ENCODE assay signal across 23 cellular contexts in the genomic region with DNA sequence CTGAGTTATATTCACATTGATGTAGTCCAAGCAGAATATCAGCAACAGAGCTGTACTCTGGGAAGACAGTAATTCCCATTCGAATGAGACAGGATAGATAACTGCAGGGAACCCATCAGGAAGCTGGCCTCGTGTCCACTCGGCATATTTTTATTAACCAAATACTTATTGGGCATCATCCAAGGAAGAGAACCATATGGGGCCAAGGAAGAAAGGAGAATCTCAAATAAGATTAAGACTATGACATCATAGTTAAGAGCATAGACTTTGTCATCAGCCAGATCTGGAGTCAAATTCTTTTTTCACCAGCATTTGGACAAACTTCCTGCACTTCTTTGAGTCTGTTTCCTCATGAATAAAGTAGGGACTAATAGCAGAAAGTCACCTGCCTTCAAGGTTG.
DNase-seq lines count a peak whose midpoint lies in the region; ATAC-seq, FAIRE-seq and TF ChIP-seq lines count a peak whose summit lies in the region.
"Had no signal": no experiment of that assay in that cellular context is flagged by ENCODE, and none has a peak within 500 bp of the region (broad histone marks: within the 10 kb centered on the region; RNA-seq: fewer than 3 reads in every experiment).

No MANE protein-coding gene starts in this region.

- DNase-seq in HepG2 (ENCODE audit: low spot score) (no peak), right lobe of liver (no peak), fibroblast of the aortic adventitia (ENCODE audit: low read depth) (peak; percentile 66), thoracic aorta (ENCODE audit: low spot score) (no peak), esophagus muscularis mucosa (ENCODE audit: extremely low spot score) (no peak), urothelium cell line (ENCODE audit: low spot score) (no peak), HT-29 (ENCODE audit: low spot score) (no peak)
- DNase-seq: CD8-positive, alpha-beta T cell; DND-41; GOT3; KBM-7; NCI-H1092 treated with DMSO at 0.1 percent for 48 hours; NCI-H1436 treated with DMSO at 0.1 percent for 48 hours; NCI-H2029; NCI-H2227 treated with DMSO at 0.1 percent for 48 hours; NCI-H510A; NCI-H748 treated with DMSO at 0.1 percent for 48 hours had no signal

- TF ChIP-seq CTCF in HepG2 (CRISPR knock-in tag; IDR thresholded peaks at IDR 0.05) (no peak), right lobe of liver (IDR thresholded peaks at IDR 0.05) (no peak), fibroblast of the aortic adventitia (IDR thresholded peaks at IDR 0.05; ENCODE audit: insufficient read depth, low read length) (no peak), thoracic aorta (IDR thresholded peaks at IDR 0.05) (no peak), esophagus muscularis mucosa (IDR thresholded peaks at IDR 0.05) (no peak)

- TF ChIP-seq EP300 in HepG2 (IDR thresholded peaks at IDR 0.05; ENCODE audit: low read depth in 2 of 2, low read length in 2 of 2) (no peak), HepG2 (CRISPR knock-in tag; IDR thresholded peaks at IDR 0.05; ENCODE audit: borderline replicate concordance) (no peak), esophagus muscularis mucosa (IDR thresholded peaks at IDR 0.05) (no peak)

- H3K27me3 ChIP-seq in HepG2 (ENCODE audit: control insufficient read depth in 1 of 2, insufficient read depth in 2 of 2, low read length in 2 of 2) (peaks cover 0 to 4% of the 10 kb centered on the region in 2 experiments; a peak in 2 of 5 replicates), right lobe of liver (no peaks in the 10 kb centered on the region), thoracic aorta (replicated peaks; ENCODE audit: insufficient read depth) (no peaks in the 10 kb centered on the region), esophagus muscularis mucosa (no peaks in the 10 kb centered on the region)

- BruUV-seq in HepG2 (replicated peaks; lab: Mats Ljungman, UMichigan): no TSS peak

- in situ Hi-C loops in HepG2 (cut with HindIII; ENCODE audit: extremely low pct_ligation_motif_present, low pct_unique_long_range_greater_than_20kb): no loop called here

- H4K20me1 ChIP-seq in HepG2 (ENCODE audit: insufficient read depth, low read length): no peaks in the 10 kb centered on the region

- no peak overlapping the region for H3K9ac ChIP-seq in HepG2 (ENCODE audit: insufficient read depth, low read depth, low read length)
- H3K9ac ChIP-seq: BLaER1 treated with 17β-estradiol and CSF1 and Interleukin-3, amounts not matched to agents 10 nM and 100 nM had no signal

- H3K4me1 ChIP-seq in HepG2 (ENCODE audit: insufficient read depth, low read length): no peaks in the 10 kb centered on the region
- peaks cover 0 to 38% (median 11%) of the 10 kb centered on the region in 4 donors for H3K4me1 ChIP-seq in right lobe of liver
- peaks cover 44 to 96% of the 10 kb centered on the region in 2 donors for H3K4me1 ChIP-seq in thoracic aorta (ENCODE audit: control insufficient read depth in 1 of 2, low read depth in 2 of 2)
- peaks cover 16 to 89% (median 76%) of the 10 kb centered on the region in 4 donors for H3K4me1 ChIP-seq in esophagus muscularis mucosa

- no peaks in the 10 kb centered on the region for H3K79me2 ChIP-seq in HepG2 (ENCODE audit: insufficient read depth, low read length)

- ATAC-seq in HepG2: no peak
- no peak for ATAC-seq in right lobe of liver
- ATAC-seq in SK-N-SH treated with all-trans-retinoic acid at 6 μM for 48 hours: peak; percentile 12
- no peak for ATAC-seq in thoracic aorta (ENCODE audit: insufficient number of reproducible peaks, low FRiP score, low read depth)
- ATAC-seq: CD8-positive, alpha-beta T cell had no signal

- H3K4me2 ChIP-seq in HepG2 (ENCODE audit: low read depth, low read length): no peak overlapping the region
- H3K4me2 ChIP-seq: BLaER1 treated with 17β-estradiol and CSF1 and Interleukin-3, amounts not matched to agents 10 nM and 100 nM had no signal

- WGBS in HepG2 (ENCODE audit: low lambda C conversion rate): 13% methylated on average over 3 of the region's 3 CpGs
- 78% methylated on average over 3 of the region's 3 CpGs for WGBS in right lobe of liver (ENCODE audit: insufficient coverage, low coverage, low lambda C conversion rate, missing lambda C conversion rate)
- WGBS in esophagus muscularis mucosa: 72% methylated on average over 3 of the region's 3 CpGs

- POLR2A ChIA-PET in HepG2 (lab: Yijun Ruan, JAX): no interaction called here

- H2AFZ ChIP-seq in HepG2 (ENCODE audit: low read length): no peak overlapping the region

- H3K4me3 ChIP-seq in HepG2 (replicated peaks in 1 of 3; ENCODE audit: insufficient read depth in 1 of 3, low read depth in 2 of 3, low read length in 3 of 3) (no peak overlapping the region), right lobe of liver (no peak overlapping the region), fibroblast of the aortic adventitia (ENCODE audit: low read depth, low read length) (no peak overlapping the region), thoracic aorta (no peak overlapping the region), esophagus muscularis mucosa (no peak overlapping the region)
- H3K4me3 ChIP-seq: BLaER1 treated with 17β-estradiol and CSF1 and Interleukin-3, amounts not matched to agents 10 nM and 100 nM had no signal

- CTCF ChIA-PET in HepG2 (lab: Yijun Ruan, JAX; ENCODE audit: low intra/inter-chr PET ratio, low total read pairs): no interaction called here

- FAIRE-seq in HepG2 (lab: Jason Lieb, UNC) (no peak), urothelium cell line (lab: Jason Lieb, UNC) (no peak)
- FAIRE-seq: G401.6, GM12892 had no signal

- no peaks in the 10 kb centered on the region for H3K9me3 ChIP-seq in HepG2 (ENCODE audit: low read length)
- no peaks in the 10 kb centered on the region for H3K9me3 ChIP-seq in right lobe of liver
- no peaks in the 10 kb centered on the region for H3K9me3 ChIP-seq in thoracic aorta
- no peaks in the 10 kb centered on the region for H3K9me3 ChIP-seq in esophagus muscularis mucosa
- H3K9me3 ChIP-seq: BLaER1 treated with 17β-estradiol and CSF1 and Interleukin-3, amounts not matched to agents 10 nM and 100 nM had no signal

- H3K27ac ChIP-seq in HepG2 (ENCODE audit: extremely low read length, insufficient read depth, low read length) (no peak overlapping the region), right lobe of liver (no peak overlapping the region), thoracic aorta (peak overlapping the region; percentile 12 to 41), esophagus muscularis mucosa (replicated peaks in 1 of 4) (no peak overlapping the region)
- H3K27ac ChIP-seq: 22Rv1; BLaER1 treated with 17β-estradiol and CSF1 and Interleukin-3, amounts not matched to agents 10 nM and 100 nM; RWPE1 had no signal

- intact Hi-C loops in HepG2 (cut with micrococcal nuclease; ENCODE audit: unreplicated experiment): no loop called here
- intact Hi-C loops in right lobe of liver (cut with DNase I): no loop called here
- intact Hi-C loops in esophagus muscularis mucosa (cut with DNase I): no loop called here

- no peak for TF ChIP-seq RAD21 in HepG2 (CRISPR knock-in tag; IDR thresholded peaks at IDR 0.05)

- TF ChIP-seq POLR2A in HepG2 (IDR thresholded peaks at IDR 0.05; ENCODE audit: insufficient read depth in 1 of 2, low read depth in 2 of 2, low read length in 2 of 2) (no peak), right lobe of liver (IDR thresholded peaks at IDR 0.05) (no peak), esophagus muscularis mucosa (IDR thresholded peaks at IDR 0.05; ENCODE audit: low read depth) (no peak)

- H3K36me3 ChIP-seq in HepG2 (replicated peaks in 1 of 2; ENCODE audit: control insufficient read depth in 1 of 2, insufficient read depth in 2 of 2, low read length in 2 of 2) (no peaks in the 10 kb centered on the region), right lobe of liver (no peaks in the 10 kb centered on the region), thoracic aorta (no peaks in the 10 kb centered on the region), esophagus muscularis mucosa (no peaks in the 10 kb centered on the region)

TF ChIP-seq in HepG2, 621 proteins besides CTCF, POLR2A, EP300 and RAD21:
- TF ChIP-seq ATF7 (IDR thresholded peaks at IDR 0.05): peak; percentile 87
- no peak for TF ChIP-seq ATF7 (CRISPR knock-in tag; IDR thresholded peaks at IDR 0.05)
- peak; percentile 48; the same call in 1 of the 2 replicates for TF ChIP-seq CREB1 (IDR thresholded peaks at IDR 0.05)
- TF ChIP-seq CREB1 (CRISPR knock-in tag; IDR thresholded peaks at IDR 0.05): no peak
- no peak for TF ChIP-seq NR0B2 (CRISPR knock-in tag; IDR thresholded peaks at IDR 0.05)
TF ChIP-seq in HepG2: peak in this region for 2.

TF ChIP-seq in SK-N-SH treated with all-trans-retinoic acid at 6 μM for 48 hours, 23 proteins besides CTCF, POLR2A, EP300 and RAD21:
- TF ChIP-seq RARB (CRISPR knock-in tag; IDR thresholded peaks at IDR 0.05): no peak
- no peak for TF ChIP-seq ZNF70 (CRISPR knock-in tag; IDR thresholded peaks at IDR 0.05)
- TF ChIP-seq TCF4 (CRISPR knock-in tag; IDR thresholded peaks at IDR 0.05; ENCODE audit: borderline replicate concordance): no peak
- TF ChIP-seq, protein P1, sequence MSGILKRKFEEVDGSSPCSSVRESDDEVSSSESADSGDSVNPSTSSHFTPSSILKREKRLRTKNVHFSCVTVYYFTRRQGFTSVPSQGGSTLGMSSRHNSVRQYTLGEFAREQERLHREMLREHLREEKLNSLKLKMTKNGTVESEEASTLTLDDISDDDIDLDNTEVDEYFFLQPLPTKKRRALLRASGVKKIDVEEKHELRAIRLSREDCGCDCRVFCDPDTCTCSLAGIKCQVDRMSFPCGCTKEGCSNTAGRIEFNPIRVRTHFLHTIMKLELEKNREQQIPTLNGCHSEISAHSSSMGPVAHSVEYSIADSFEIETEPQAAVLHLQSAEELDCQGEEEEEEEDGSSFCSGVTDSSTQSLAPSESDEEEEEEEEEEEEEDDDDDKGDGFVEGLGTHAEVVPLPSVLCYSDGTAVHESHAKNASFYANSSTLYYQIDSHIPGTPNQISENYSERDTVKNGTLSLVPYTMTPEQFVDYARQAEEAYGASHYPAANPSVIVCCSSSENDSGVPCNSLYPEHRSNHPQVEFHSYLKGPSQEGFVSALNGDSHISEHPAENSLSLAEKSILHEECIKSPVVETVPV (CRISPR knock-in tag; IDR thresholded peaks at IDR 0.05): no peak
- no peak for TF ChIP-seq TOX (CRISPR knock-in tag; IDR thresholded peaks at IDR 0.05; ENCODE audit: borderline replicate concordance)
- 0 out of 2 replicates have a peak, but pooled peaks have one; percentile 33 for TF ChIP-seq ISL1 (CRISPR knock-in tag; IDR thresholded peaks at IDR 0.05)
- TF ChIP-seq ZNF565 (CRISPR knock-in tag; conservative IDR thresholded peaks at IDR 0.05; ENCODE audit: low read depth): no peak
- no peak for TF ChIP-seq OSR1 (CRISPR knock-in tag; IDR thresholded peaks at IDR 0.05)
- TF ChIP-seq ARNTL (CRISPR knock-in tag; IDR thresholded peaks at IDR 0.05; ENCODE audit: borderline replicate concordance, low read depth): no peak

Comparison
In these comparisons a context has a peak if more than half of its experiments do, and no peak if none do; other contexts are left out.
1. H3K27ac ChIP-seq: peak in thoracic aorta (2 of 2); none in HepG2 (single experiment), right lobe of liver (0 of 3) and esophagus muscularis mucosa (0 of 4).